In the genomic region with DNA sequence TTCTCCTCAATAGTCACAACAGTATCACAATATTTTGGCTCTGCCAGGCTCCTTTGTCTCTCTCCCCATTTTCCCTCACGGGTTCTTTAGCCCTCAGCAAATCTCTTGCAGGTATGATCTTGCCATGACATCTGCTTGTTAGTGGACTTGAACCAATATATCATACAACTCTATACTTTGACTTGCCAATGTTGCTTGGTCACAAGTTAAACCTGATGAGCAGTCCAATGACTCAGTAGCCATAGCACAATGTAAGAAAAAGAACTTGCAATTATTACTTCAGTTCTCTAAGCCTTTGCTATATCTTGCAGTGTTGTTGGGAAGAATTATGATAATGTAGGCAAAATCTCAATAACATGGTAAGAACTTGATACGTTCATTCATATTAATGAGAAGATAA, we compare ENCODE assay signal across 23 cellular contexts.
A peak's percentile ranks its signal among the peaks of the same experiment; 100 is the strongest.
DNase-seq lines count a peak whose midpoint lies in the region; ATAC-seq, FAIRE-seq and TF ChIP-seq lines count a peak whose summit lies in the region.
"Had no signal": no experiment of that assay in that cellular context is flagged by ENCODE, and none has a peak within 500 bp of the region (broad histone marks: within the 10 kb centered on the region; RNA-seq: fewer than 3 reads in every experiment).

No MANE protein-coding gene starts in this region.

- H3K4me1 ChIP-seq in astrocyte (ENCODE audit: insufficient read depth, low read length) (no peaks in the 10 kb centered on the region), osteoblast (ENCODE audit: insufficient read depth, low read length) (no peaks in the 10 kb centered on the region)
- H3K4me1 ChIP-seq: BLaER1, Caco-2 had no signal

- no peak overlapping the region for H3K27ac Mint-ChIP-seq in astrocyte (ENCODE audit: unreplicated experiment)
- H3K27ac Mint-ChIP-seq: B cell; CD4-positive, CD25-positive, alpha-beta regulatory T cell; CD8-positive, alpha-beta T cell had no signal

- FAIRE-seq in astrocyte (lab: Jason Lieb, UNC), result peak; percentile 64
- FAIRE-seq: GM12878, GM19239, H1 had no signal

- H2AFZ ChIP-seq in astrocyte (ENCODE audit: low read depth, low read length), result no peak overlapping the region
- no peak overlapping the region for H2AFZ ChIP-seq in osteoblast (ENCODE audit: low read length)
- H2AFZ ChIP-seq: GM23248 had no signal

- H4K20me1 ChIP-seq in astrocyte (ENCODE audit: insufficient read depth, low read length), result no peaks in the 10 kb centered on the region
- no peaks in the 10 kb centered on the region for H4K20me1 ChIP-seq in osteoblast (ENCODE audit: insufficient read depth, low read length)
- H4K20me1 ChIP-seq: BLaER1 had no signal

- H3K4me2 ChIP-seq in astrocyte (ENCODE audit: low read length), result no peak overlapping the region
- no peak overlapping the region for H3K4me2 ChIP-seq in osteoblast (ENCODE audit: insufficient read depth, low read length)
- H3K4me2 ChIP-seq: BLaER1 had no signal

- no peaks in the 10 kb centered on the region for H3K79me2 ChIP-seq in astrocyte (ENCODE audit: insufficient read depth, low read length)
- H3K79me2 ChIP-seq in osteoblast (ENCODE audit: insufficient read depth, low read length), result no peaks in the 10 kb centered on the region

- no peaks in the 10 kb centered on the region for H3K27me3 ChIP-seq in astrocyte (ENCODE audit: insufficient read depth, low read length)
- H3K27me3 ChIP-seq in osteoblast (ENCODE audit: insufficient read depth, low read length), result peaks cover 14% of the 10 kb centered on the region

- no peak overlapping the region for H3K9ac ChIP-seq in astrocyte (ENCODE audit: low read length)
- H3K9ac ChIP-seq: BLaER1, GM23248 had no signal

- H3K4me3 ChIP-seq in astrocyte (ENCODE audit: insufficient read depth, low read depth, low read length) (no peak overlapping the region), epithelial cell of esophagus (ENCODE audit: low read length) (no peak overlapping the region), fibroblast of mammary gland (ENCODE audit: control insufficient read depth, low read depth, low read length) (no peak overlapping the region), osteoblast (ENCODE audit: insufficient read depth, low read length) (no peak overlapping the region)
- H3K4me3 ChIP-seq: BLaER1, GM12878, GM23248 had no signal

- H3K36me3 ChIP-seq in astrocyte (ENCODE audit: insufficient read depth, low read length), result no peaks in the 10 kb centered on the region
- no peaks in the 10 kb centered on the region for H3K36me3 ChIP-seq in osteoblast (ENCODE audit: insufficient read depth, low read length)
- H3K36me3 ChIP-seq: BLaER1 had no signal

- no peaks in the 10 kb centered on the region for H3K9me3 ChIP-seq in astrocyte (ENCODE audit: insufficient read depth, low read depth, low read length)
- no peaks in the 10 kb centered on the region for H3K9me3 ChIP-seq in osteoblast (ENCODE audit: low read depth, low read length)
- H3K9me3 ChIP-seq: BLaER1, Caco-2 had no signal

- no peaks in the 10 kb centered on the region for H3K36me3 Mint-ChIP-seq in astrocyte (ENCODE audit: low read depth, unreplicated experiment)
- H3K36me3 Mint-ChIP-seq: CD4-positive, CD25-positive, alpha-beta regulatory T cell; CD8-positive, alpha-beta T cell had no signal

- ATAC-seq in HG03520 (IDR thresholded peaks at IDR 0.05; ENCODE audit: unreplicated experiment) (no peak), HG03097 (IDR thresholded peaks at IDR 0.05; ENCODE audit: low FRiP score, unreplicated experiment) (no peak)
- ATAC-seq: CD8-positive, alpha-beta T cell; GM12878; HCT116 had no signal

- no peak overlapping the region for H3K4me3 Mint-ChIP-seq in astrocyte (ENCODE audit: unreplicated experiment)
- H3K4me3 Mint-ChIP-seq: B cell; CD4-positive, CD25-positive, alpha-beta regulatory T cell; CD8-positive, alpha-beta T cell had no signal

- no peaks in the 10 kb centered on the region for H3K27me3 Mint-ChIP-seq in astrocyte (ENCODE audit: low read depth, unreplicated experiment)
- H3K27me3 Mint-ChIP-seq: B cell; CD4-positive, CD25-positive, alpha-beta regulatory T cell had no signal

- peaks cover 5% of the 10 kb centered on the region for H3K4me1 Mint-ChIP-seq in astrocyte (ENCODE audit: low read depth, unreplicated experiment)
- H3K4me1 Mint-ChIP-seq: B cell; CD4-positive, CD25-positive, alpha-beta regulatory T cell had no signal

- H3K9me3 Mint-ChIP-seq in astrocyte (ENCODE audit: unreplicated experiment), result no peaks in the 10 kb centered on the region

- TF ChIP-seq CTCF in astrocyte (IDR thresholded peaks at IDR 0.05; ENCODE audit: insufficient read depth, low read depth, low read length) (no peak), epithelial cell of esophagus (IDR thresholded peaks at IDR 0.05; ENCODE audit: insufficient read depth, low read depth, low read length, missing control alignments) (no peak), fibroblast of mammary gland (conservative IDR thresholded peaks at IDR 0.05; ENCODE audit: control insufficient read depth, insufficient read depth, low read depth, low read length) (no peak), osteoblast (IDR thresholded peaks at IDR 0.05; ENCODE audit: extremely low read depth, low read depth, low read length) (no peak)

- no peak overlapping the region for H3K27ac ChIP-seq in astrocyte (ENCODE audit: low read depth, low read length)
- no peak overlapping the region for H3K27ac ChIP-seq in osteoblast (ENCODE audit: low read depth, low read length)
- H3K27ac ChIP-seq: BLaER1, C4-2B, GM23248 had no signal

- DNase-seq in astrocyte (ENCODE audit: low read depth) (no peak), epithelial cell of esophagus (ENCODE audit: low read depth) (peak; percentile 60), fibroblast of mammary gland (ENCODE audit: low read depth) (peak; percentile 51), osteoblast (ENCODE audit: insufficient read length, low spot score, missing footprints) (peak; percentile 17), DMS 273 treated with DMSO at 0.1 percent for 48 hours (lab: John Stamatoyannopoulos, UW) (no peak), NCI-H1694 (lab: John Stamatoyannopoulos, UW) (no peak)
- DNase-seq: Caco-2; CD4-positive, CD25-positive, alpha-beta regulatory T cell; CD8-positive, alpha-beta T cell; DMS79; EL; GDM1; GM23248; H7 had no signal

Comparison
In these comparisons a context has a peak if more than half of its experiments do, and no peak if none do; other contexts are left out.
1. DNase-seq: peak in epithelial cell of esophagus (single experiment), fibroblast of mammary gland (single experiment) and osteoblast (single experiment); none in astrocyte (single experiment), DMS 273 treated with DMSO at 0.1 percent for 48 hours (single experiment) and NCI-H1694 (single experiment).